Comparison of ENCODE assay signal across 1 cellular context in the genomic region with DNA sequence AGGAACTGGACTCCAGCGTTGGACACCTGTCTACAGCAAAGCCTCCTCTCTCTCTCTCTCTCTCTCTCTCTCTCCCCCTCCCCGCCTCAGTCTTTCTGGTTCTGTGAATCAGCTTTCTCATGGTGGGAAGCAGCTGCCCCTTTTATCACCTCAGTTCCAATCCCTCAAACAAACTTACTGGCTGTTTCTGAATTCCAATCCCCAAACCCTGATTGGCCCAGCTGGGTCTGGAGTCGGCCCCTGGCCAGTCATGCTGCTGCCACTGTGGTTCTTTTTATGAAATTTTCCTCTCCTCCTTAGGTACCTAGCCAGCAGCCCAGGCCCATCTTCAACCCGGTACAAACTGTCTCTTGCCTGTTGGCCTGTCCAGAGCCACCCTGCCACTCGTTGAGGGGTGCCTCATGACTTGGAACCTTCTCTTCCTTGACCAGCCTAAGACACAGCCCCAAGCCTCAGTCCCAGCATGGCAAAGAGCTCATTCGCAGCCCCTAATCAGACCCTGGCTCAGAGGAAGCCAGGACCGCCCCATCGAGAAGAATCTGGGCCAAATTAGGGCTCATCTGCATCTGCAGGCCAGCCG.
TF ChIP-seq lines count a peak whose summit lies in the region.

No MANE protein-coding gene starts in this region.

TF ChIP-seq in GM23338, 12 proteins besides CTCF, POLR2A, EP300 and RAD21:
- no peak for TF ChIP-seq NANOG (IDR thresholded peaks at IDR 0.05; ENCODE audit: borderline replicate concordance)
